25 cellular contexts compared by ENCODE assay signal in genomic region chr4:165654556-165654955, GRCh38.
DNase-seq lines count a peak whose midpoint lies in the region; ATAC-seq, FAIRE-seq and TF ChIP-seq lines count a peak whose summit lies in the region.
"Had no signal": no experiment of that assay in that cellular context is flagged by ENCODE, and none has a peak within 500 bp of the region (broad histone marks: within the 10 kb centered on the region; RNA-seq: fewer than 3 reads in every experiment).

No MANE protein-coding gene starts in this region.

- no peaks in the 10 kb centered on the region for H4K20me1 ChIP-seq in HepG2 (ENCODE audit: insufficient read depth, low read length)
- H4K20me1 ChIP-seq in neural progenitor cell (ENCODE audit: low read depth), result no peaks in the 10 kb centered on the region
- H4K20me1 ChIP-seq: BLaER1 had no signal

- CTCF ChIA-PET in HepG2 (lab: Yijun Ruan, JAX; ENCODE audit: low intra/inter-chr PET ratio, low total read pairs), result no interaction called here

- H3K4me1 ChIP-seq in HepG2 (ENCODE audit: insufficient read depth, low read length), result peaks cover 44% of the 10 kb centered on the region
- H3K4me1 ChIP-seq in neural progenitor cell, result peaks cover 35% of the 10 kb centered on the region
- no peaks in the 10 kb centered on the region for H3K4me1 ChIP-seq in colonic mucosa
- no peaks in the 10 kb centered on the region for H3K4me1 ChIP-seq in aorta (ENCODE audit: control insufficient read depth in 1 of 2, insufficient read depth in 2 of 2, low read length in 2 of 2)
- H3K4me1 ChIP-seq: BE2C, BLaER1 had no signal

- in situ Hi-C loops in HepG2 (cut with HindIII; ENCODE audit: extremely low pct_ligation_motif_present, low pct_unique_long_range_greater_than_20kb), result no loop called here

- peak overlapping the region; percentile 67 for H3K27ac Mint-ChIP-seq in neural progenitor cell
- H3K27ac Mint-ChIP-seq: CD4-positive, alpha-beta T cell; CD8-positive, alpha-beta memory T cell had no signal

- peaks cover 26% of the 10 kb centered on the region for H3F3A ChIP-seq in neural progenitor cell (ENCODE audit: low read depth)

- H3K9me3 ChIP-seq in HepG2 (ENCODE audit: low read length), result no peaks in the 10 kb centered on the region
- no peaks in the 10 kb centered on the region for H3K9me3 ChIP-seq in neural progenitor cell (ENCODE audit: low read depth)
- no peaks in the 10 kb centered on the region for H3K9me3 ChIP-seq in colonic mucosa
- no peaks in the 10 kb centered on the region for H3K9me3 ChIP-seq in aorta (ENCODE audit: control insufficient read depth, low read length)
- H3K9me3 ChIP-seq: BE2C, BLaER1 had no signal

- H3K4me2 ChIP-seq in HepG2 (ENCODE audit: low read depth, low read length) (peak overlapping the region; percentile 32; the same call in 1 of the 2 replicates), neural progenitor cell (no peak overlapping the region)
- H3K4me2 ChIP-seq: BLaER1 had no signal

- TF ChIP-seq EP300 in HepG2 (IDR thresholded peaks at IDR 0.05; ENCODE audit: low read depth in 2 of 2, low read length in 2 of 2) (peak in 1 of 2 experiments; percentile 67; a peak in 1 of 4 replicates), HepG2 (CRISPR knock-in tag; IDR thresholded peaks at IDR 0.05; ENCODE audit: borderline replicate concordance) (no peak)

- H3K4me3 Mint-ChIP-seq in neural progenitor cell, result no peak overlapping the region
- H3K4me3 Mint-ChIP-seq: CD4-positive, alpha-beta T cell; CD8-positive, alpha-beta memory T cell had no signal

- H3K27me3 ChIP-seq in HepG2 (ENCODE audit: control insufficient read depth in 1 of 2, insufficient read depth in 2 of 2, low read length in 2 of 2) (no peaks in the 10 kb centered on the region), neural progenitor cell (no peaks in the 10 kb centered on the region), colonic mucosa (no peaks in the 10 kb centered on the region), aorta (ENCODE audit: control insufficient read depth in 1 of 2, insufficient read depth in 2 of 2, low read length in 1 of 2) (no peaks in the 10 kb centered on the region)
- H3K27me3 ChIP-seq: BE2C, BLaER1 had no signal

- H3K36me3 ChIP-seq in HepG2 (replicated peaks in 1 of 2; ENCODE audit: control insufficient read depth in 1 of 2, insufficient read depth in 2 of 2, low read length in 2 of 2) (no peaks in the 10 kb centered on the region), neural progenitor cell (no peaks in the 10 kb centered on the region), colonic mucosa (no peaks in the 10 kb centered on the region), aorta (ENCODE audit: control insufficient read depth in 1 of 2, insufficient read depth in 2 of 2, low read length in 1 of 2) (no peaks in the 10 kb centered on the region)
- H3K36me3 ChIP-seq: BE2C, BLaER1 had no signal

- no peak overlapping the region for H3K4me3 ChIP-seq in HepG2 (replicated peaks in 1 of 3; ENCODE audit: insufficient read depth in 1 of 3, low read depth in 2 of 3, low read length in 3 of 3)
- H3K4me3 ChIP-seq in neural progenitor cell, result no peak overlapping the region
- H3K4me3 ChIP-seq in colonic mucosa, result no peak overlapping the region
- no peak overlapping the region for H3K4me3 ChIP-seq in aorta (ENCODE audit: low read length in 2 of 2)
- H3K4me3 ChIP-seq: BLaER1, GM12878 had no signal

- peaks cover 10% of the 10 kb centered on the region for H3K9me3 Mint-ChIP-seq in neural progenitor cell
- H3K9me3 Mint-ChIP-seq: CD4-positive, alpha-beta T cell had no signal

- H2AFZ ChIP-seq in HepG2 (ENCODE audit: low read length), result no peak overlapping the region
- H2AFZ ChIP-seq in neural progenitor cell (replicated peaks), result no peak overlapping the region

- 0% methylated on average over 2 of the region's 2 CpGs for WGBS in HepG2 (ENCODE audit: low lambda C conversion rate)
- WGBS in aorta, 2 donors, result 83 to 91% methylated on average over 2 of the region's 2 CpGs

- H3K36me3 Mint-ChIP-seq in neural progenitor cell, result peaks cover 2% of the 10 kb centered on the region
- H3K36me3 Mint-ChIP-seq: CD8-positive, alpha-beta memory T cell had no signal

- H3K27ac ChIP-seq in HepG2 (ENCODE audit: extremely low read length, insufficient read depth, low read length) (peak overlapping the region; percentile 48), neural progenitor cell (no peak overlapping the region), colonic mucosa (no peak overlapping the region), aorta (ENCODE audit: low read depth in 1 of 2, low read length in 2 of 2) (no peak overlapping the region)
- H3K27ac ChIP-seq: BLaER1, C4-2B had no signal

- peaks cover 2% of the 10 kb centered on the region for H3K27me3 Mint-ChIP-seq in neural progenitor cell (ENCODE audit: insufficient read depth, low read depth)
- H3K27me3 Mint-ChIP-seq: CD4-positive, alpha-beta T cell; CD8-positive, alpha-beta memory T cell had no signal

- BruUV-seq in HepG2 (replicated peaks; lab: Mats Ljungman, UMichigan), result no TSS peak

- intact Hi-C loops in HepG2 (cut with micrococcal nuclease; ENCODE audit: unreplicated experiment) (loop anchor here (10.0 kb wide), 1 partner anchor 200 kb away; no protein-coding TSS in a partner anchor), colonic mucosa (cut with DNase I) (no loop called here), aorta (cut with DNase I) (no loop called here)

- no peaks in the 10 kb centered on the region for H3K79me2 ChIP-seq in HepG2 (ENCODE audit: insufficient read depth, low read length)
- H3K79me2 ChIP-seq in neural progenitor cell (ENCODE audit: low read depth), result no peaks in the 10 kb centered on the region

- no peak for TF ChIP-seq POLR2A in HepG2 (IDR thresholded peaks at IDR 0.05; ENCODE audit: insufficient read depth in 1 of 2, low read depth in 2 of 2, low read length in 2 of 2)

- peaks cover 20% of the 10 kb centered on the region for H3K4me1 Mint-ChIP-seq in neural progenitor cell
- H3K4me1 Mint-ChIP-seq: CD8-positive, alpha-beta memory T cell had no signal

- TF ChIP-seq CTCF in HepG2 (CRISPR knock-in tag; IDR thresholded peaks at IDR 0.05) (no peak), neural progenitor cell (IDR thresholded peaks at IDR 0.05) (no peak), colonic mucosa (IDR thresholded peaks at IDR 0.05) (no peak)

- peak; percentile 26 for DNase-seq in DMS53 treated with DMSO at 0.1 percent for 48 hours (lab: John Stamatoyannopoulos, UW; ENCODE audit: unreplicated experiment)
- peak; percentile 60 for DNase-seq in HepG2 (ENCODE audit: low spot score)
- no peak for DNase-seq in neural progenitor cell (ENCODE audit: low spot score)
- no peak for DNase-seq in colonic mucosa
- DNase-seq in aorta, result no peak
- DNase-seq in C1 segment of cervical spinal cord (lab: John Stamatoyannopoulos, UW), result no peak
- DNase-seq: 8988T; ACHN; BE2C; CD4-positive, alpha-beta T cell; CD8-positive, alpha-beta memory T cell; COR-L47; DMS 273 treated with DMSO at 0.1 percent for 48 hours; DMS153; DMS79; DND-41; EL; GDM1 had no signal

- H3K9ac ChIP-seq in HepG2 (ENCODE audit: insufficient read depth, low read depth, low read length) (no peak overlapping the region), neural progenitor cell (no peak overlapping the region), colonic mucosa (ENCODE audit: low read depth in 2 of 2, low read length in 2 of 2) (no peak overlapping the region)
- H3K9ac ChIP-seq: BLaER1 had no signal

- POLR2A ChIA-PET in HepG2 (lab: Yijun Ruan, JAX), result no interaction called here

- no peak for TF ChIP-seq RAD21 in HepG2 (CRISPR knock-in tag; IDR thresholded peaks at IDR 0.05)

- peak; percentile 81 for FAIRE-seq in HepG2 (lab: Jason Lieb, UNC)
- FAIRE-seq: A204.1, GM12878, GM12892, GM18507 had no signal

- ATAC-seq in HepG2, result peak; percentile 100
- no peak for ATAC-seq in aorta (ENCODE audit: low FRiP score)
- ATAC-seq in HG02852 (IDR thresholded peaks at IDR 0.05; ENCODE audit: unreplicated experiment), result no peak
- ATAC-seq: GM12878 had no signal

TF ChIP-seq in HepG2, 621 proteins besides CTCF, POLR2A, EP300 and RAD21 (continues in another document):
- TF ChIP-seq ZNF251 (CRISPR knock-in tag; IDR thresholded peaks at IDR 0.05), result no peak
- no peak for TF ChIP-seq MXD4 (CRISPR knock-in tag; IDR thresholded peaks at IDR 0.05)
- no peak for TF ChIP-seq ZKSCAN8 (CRISPR knock-in tag; IDR thresholded peaks at IDR 0.05; ENCODE audit: borderline replicate concordance)
- no peak for TF ChIP-seq ARNT (IDR thresholded peaks at IDR 0.05)
- no peak for TF ChIP-seq ZNF770 (CRISPR knock-in tag; IDR thresholded peaks at IDR 0.05)
- TF ChIP-seq ZSCAN31 (CRISPR knock-in tag; IDR thresholded peaks at IDR 0.05; ENCODE audit: low read depth), result no peak
- no peak for TF ChIP-seq ZNF782 (CRISPR knock-in tag; IDR thresholded peaks at IDR 0.05; ENCODE audit: borderline replicate concordance)
- no peak for TF ChIP-seq SAFB2 (CRISPR knock-in tag; IDR thresholded peaks at IDR 0.05; ENCODE audit: borderline replicate concordance, low read depth)
- no peak for TF ChIP-seq RCOR2 (CRISPR knock-in tag; IDR thresholded peaks at IDR 0.05)
- no peak for TF ChIP-seq SMC3 (IDR thresholded peaks at IDR 0.05; ENCODE audit: low read length)
- no peak for TF ChIP-seq ZNF672 (CRISPR knock-in tag; IDR thresholded peaks at IDR 0.05)
- TF ChIP-seq TOPORS (CRISPR knock-in tag; IDR thresholded peaks at IDR 0.05), result no peak
- no peak for TF ChIP-seq SOX6 (IDR thresholded peaks at IDR 0.05)
- 0 out of 2 replicates have a peak, but pooled peaks have one; percentile 10 for TF ChIP-seq SOX6 (CRISPR knock-in tag; IDR thresholded peaks at IDR 0.05)
- TF ChIP-seq ZNF121 (CRISPR knock-in tag; IDR thresholded peaks at IDR 0.05), result no peak
- TF ChIP-seq HNRNPUL1 (IDR thresholded peaks at IDR 0.05; ENCODE audit: low read depth, low read length), result no peak

Comparison
In these comparisons a context has a peak if more than half of its experiments do, and no peak if none do; other contexts are left out.
1. DNase-seq: peak in DMS53 treated with DMSO at 0.1 percent for 48 hours (single experiment) and HepG2 (single experiment); none in neural progenitor cell (single experiment), colonic mucosa (single experiment), aorta (0 of 2) and C1 segment of cervical spinal cord (0 of 14).